Comparison of ENCODE assay signal across 9 cellular contexts in the genomic region with DNA sequence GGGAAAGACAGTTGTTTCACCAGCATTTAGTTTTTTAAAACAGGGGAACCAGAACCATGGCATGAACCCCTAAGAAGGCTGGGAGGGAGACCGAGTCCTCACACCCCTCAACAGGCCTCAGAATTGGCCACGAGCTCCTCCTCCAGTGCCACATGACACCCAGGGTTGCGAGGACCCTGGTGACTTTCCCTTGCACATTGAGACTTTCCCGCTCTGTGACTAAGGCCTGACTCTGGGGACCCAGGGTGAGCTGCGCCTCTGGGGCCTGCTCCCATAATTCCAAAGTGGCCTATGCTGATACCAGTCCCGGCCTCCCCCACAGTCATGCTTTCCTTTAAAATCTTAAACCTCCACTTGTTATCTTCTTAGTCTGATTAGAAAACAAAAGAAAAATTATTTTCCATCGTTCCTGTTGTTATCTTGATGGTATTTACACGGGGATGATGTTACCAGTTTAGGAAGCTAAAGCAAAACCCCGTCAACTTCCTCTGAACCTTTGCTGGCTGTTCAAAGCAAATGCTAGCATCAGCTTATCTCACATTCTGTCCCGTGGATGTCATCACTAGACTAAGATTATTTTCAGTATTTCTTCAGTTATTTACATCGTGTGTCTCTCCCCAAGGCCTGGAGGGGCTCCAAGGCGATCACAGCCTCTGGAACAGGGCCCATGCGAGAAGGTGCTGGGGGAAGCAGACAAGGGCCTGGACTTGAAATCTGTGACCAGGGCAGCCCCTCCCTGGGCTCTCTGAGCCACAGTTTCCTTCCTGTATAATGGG. TPM values are rescaled to one million over a fixed set of nuclear protein-coding genes. Genes with fewer than 3 reads are reported as not detected.
DNase-seq lines count a peak whose midpoint lies in the region; ATAC-seq and TF ChIP-seq lines count a peak whose summit lies in the region.
"Had no signal": no experiment of that assay in that cellular context is flagged by ENCODE, and none has a peak within 500 bp of the region (broad histone marks: within the 10 kb centered on the region; RNA-seq: fewer than 3 reads in every experiment).

No MANE protein-coding gene starts in this region.

- H3K9me3 ChIP-seq in thymus (ENCODE audit: control insufficient read depth): no peaks in the 10 kb centered on the region

- peaks cover 81% of the 10 kb centered on the region for H3K36me3 ChIP-seq in thymus (ENCODE audit: control insufficient read depth, insufficient read depth)

- peak overlapping the region; percentile 93 for H3K27ac Mint-ChIP-seq in activated CD4-positive, alpha-beta T cell treated with anti-CD3 and anti-CD28 coated beads for 36 hours
- H3K27ac Mint-ChIP-seq in chondrocyte (ENCODE audit: unreplicated experiment) (peak overlapping the region; percentile 74), naive B cell (peak overlapping the region; percentile 66 to 99 (median 96))

- intact Hi-C loops in activated CD4-positive, alpha-beta T cell treated with anti-CD3 and anti-CD28 coated beads for 36 hours (cut with DNase I, micrococcal nuclease): loop anchor here in 1 of 2 experiments (1.0 kb wide), 1 partner anchor 16 kb away; no protein-coding TSS in a partner anchor

- H3K9me3 Mint-ChIP-seq in activated CD4-positive, alpha-beta T cell treated with anti-CD3 and anti-CD28 coated beads for 36 hours (ENCODE audit: low read depth): no peaks in the 10 kb centered on the region
- no peaks in the 10 kb centered on the region for H3K9me3 Mint-ChIP-seq in chondrocyte (ENCODE audit: low read depth)
- no peaks in the 10 kb centered on the region for H3K9me3 Mint-ChIP-seq in naive B cell
- H3K9me3 Mint-ChIP-seq: neural crest cell had no signal

- H3K27me3 Mint-ChIP-seq in activated CD4-positive, alpha-beta T cell treated with anti-CD3 and anti-CD28 coated beads for 36 hours: no peaks in the 10 kb centered on the region
- H3K27me3 Mint-ChIP-seq in chondrocyte (ENCODE audit: low read depth) (no peaks in the 10 kb centered on the region), naive B cell (no peaks in the 10 kb centered on the region)

- no peak for TF ChIP-seq CTCF in chondrocyte (IDR thresholded peaks at IDR 0.05)

- peaks cover 83% of the 10 kb centered on the region for H3K4me1 ChIP-seq in thymus (ENCODE audit: control insufficient read depth, insufficient read depth, low read length)

- H3K27ac ChIP-seq in thymus (ENCODE audit: low read depth): peak overlapping the region; percentile 90

- ATAC-seq in activated CD4-positive, alpha-beta T cell treated with anti-CD3 and anti-CD28 coated beads for 36 hours: peak; percentile 64
- ATAC-seq in naive B cell (ENCODE audit: low read depth in 2 of 2): no peak

- DNase-seq in activated CD4-positive, alpha-beta T cell treated with anti-CD3 and anti-CD28 coated beads for 36 hours: peak; percentile 68
- DNase-seq in chondrocyte (ENCODE audit: low spot score): no peak
- no peak for DNase-seq in naive B cell
- no peak for DNase-seq in T1000 (lab: John Stamatoyannopoulos, UW)
- no peak for DNase-seq in activated gamma-delta T cell treated with Interleukin-2 at 50 U/mL for 16 hours
- DNase-seq in HuH-7 (ENCODE audit: low spot score): no peak
- DNase-seq: MV-4-11 had no signal

- POLR2A ChIA-PET in activated CD4-positive, alpha-beta T cell treated with anti-CD3 and anti-CD28 coated beads for 36 hours (lab: Charles Lee): interaction anchor here (0.5 to 2.8 kb wide), 7 partner anchors 8 to 39 kb away, joined by 3 to 20 read pairs (median 6); no protein-coding TSS in a partner anchor

- CTCF ChIA-PET in activated CD4-positive, alpha-beta T cell treated with anti-CD3 and anti-CD28 coated beads for 36 hours (lab: Charles Lee): interaction anchor here (0.7 to 2.4 kb wide), 8 partner anchors 8 to 53 kb away, joined by 3 to 24 read pairs (median 4); no protein-coding TSS in a partner anchor

- H3K4me1 Mint-ChIP-seq in activated CD4-positive, alpha-beta T cell treated with anti-CD3 and anti-CD28 coated beads for 36 hours: peaks cover 97% of the 10 kb centered on the region
- H3K4me1 Mint-ChIP-seq in chondrocyte (ENCODE audit: low read depth): peaks cover 20% of the 10 kb centered on the region
- H3K4me1 Mint-ChIP-seq in naive B cell: peaks cover 90 to 98% (median 96%) of the 10 kb centered on the region in 3 donors

- 61% methylated on average over 13 of the region's 13 CpGs for WGBS in thymus

- no peak overlapping the region for H3K4me3 Mint-ChIP-seq in activated CD4-positive, alpha-beta T cell treated with anti-CD3 and anti-CD28 coated beads for 36 hours
- H3K4me3 Mint-ChIP-seq in chondrocyte (ENCODE audit: unreplicated experiment) (no peak overlapping the region), naive B cell (peak overlapping the region; percentile 5 to 88 (median 74))
- H3K4me3 Mint-ChIP-seq: neural crest cell had no signal

- H3K4me3 ChIP-seq in thymus (ENCODE audit: low read length): no peak overlapping the region

- H3K36me3 Mint-ChIP-seq in activated CD4-positive, alpha-beta T cell treated with anti-CD3 and anti-CD28 coated beads for 36 hours (ENCODE audit: low read depth): peaks cover 29% of the 10 kb centered on the region
- H3K36me3 Mint-ChIP-seq in chondrocyte (ENCODE audit: low read depth) (peaks cover 8% of the 10 kb centered on the region), naive B cell (peaks cover 11 to 38% of the 10 kb centered on the region in 2 donors)

- no peaks in the 10 kb centered on the region for H3K27me3 ChIP-seq in thymus (ENCODE audit: control insufficient read depth, insufficient read depth)

RNA-seq across cellular contexts. Expression of a gene that starts 42.1 kb away (rescaled TPM):
- 10 to 100 TPM; 13.3 to 13.9 TPM for total RNA-seq in activated CD4-positive, alpha-beta T cell treated with anti-CD3 and anti-CD28 coated beads for 36 hours
- total RNA-seq in chondrocyte: 16.1 to 18.2 TPM (median 17.6 TPM) in 3 replicates
- 100 to 1,000 TPM in 1 of 6 donors, 10 to 100 TPM in 5; 19.6 to 141 (median 31.5) TPM for polyA plus RNA-seq in naive B cell (ENCODE audit: low read depth in 6 of 6)
- polyA plus RNA-seq in thymus: 46.2 TPM

Comparison
In these comparisons a context has a peak if more than half of its experiments do, and no peak if none do; other contexts are left out.
1. H3K4me3 Mint-ChIP-seq: peak in naive B cell (8 of 8); none in activated CD4-positive, alpha-beta T cell treated with anti-CD3 and anti-CD28 coated beads for 36 hours (single experiment) and chondrocyte (single experiment).
2. Peak in every context shown above with its lines, with median percentiles within 50 percentile points of each other: H3K27ac Mint-ChIP-seq.